ENCODE assay signal across 1 cellular context in genomic region chr11:128905345-128906184, GRCh38.
A peak's percentile ranks its signal among the peaks of the same experiment; 100 is the strongest.
TF ChIP-seq lines count a peak whose summit lies in the region.

No MANE protein-coding gene starts in this region.

TF ChIP-seq in HEK293, 187 proteins besides CTCF, POLR2A, EP300 and RAD21 (continued from another document and continues in another):
- TF ChIP-seq ZBTB11 (tag by site-specific recombination; conservative IDR thresholded peaks at IDR 0.05; ENCODE audit: low read depth) (no peak), ZNF391 (tag by site-specific recombination; IDR thresholded peaks at IDR 0.05; ENCODE audit: borderline replicate concordance, low read depth) (no peak), ZNF146 (tag by site-specific recombination; IDR thresholded peaks at IDR 0.05) (no peak), KLF9 (tag by site-specific recombination; IDR thresholded peaks at IDR 0.05; ENCODE audit: low read depth) (peak; percentile 58; the same call in 1 of the 2 replicates), GLIS2 (tag by site-specific recombination; IDR thresholded peaks at IDR 0.05) (peak; percentile 85), SP3 (tag by site-specific recombination; IDR thresholded peaks at IDR 0.05) (peak; percentile 42), ZNF843 (tag by site-specific recombination; IDR thresholded peaks at IDR 0.05) (no peak), ZNF398 (tag by site-specific recombination; IDR thresholded peaks at IDR 0.05) (peak; percentile 93), KLF1 (tag by site-specific recombination; IDR thresholded peaks at IDR 0.05) (0 out of 2 replicates have a peak, but pooled peaks have one; percentile 52), PATZ1 (tag by site-specific recombination; IDR thresholded peaks at IDR 0.05) (peak; percentile 56), ZSCAN5A (tag by site-specific recombination; IDR thresholded peaks at IDR 0.05) (no peak), ZEB2 (tag by site-specific recombination; IDR thresholded peaks at IDR 0.05) (no peak), ZNF549 (tag by site-specific recombination; IDR thresholded peaks at IDR 0.05) (no peak), ZNF19 (tag by site-specific recombination; IDR thresholded peaks at IDR 0.05; ENCODE audit: low read depth) (no peak), ZNF335 (tag by site-specific recombination; conservative IDR thresholded peaks at IDR 0.05) (peak; percentile 54), ZNF624 (tag by site-specific recombination; IDR thresholded peaks at IDR 0.05) (no peak), ZNF211 (tag by site-specific recombination; IDR thresholded peaks at IDR 0.05; ENCODE audit: low read depth) (no peak), ZNF560 (tag by site-specific recombination; IDR thresholded peaks at IDR 0.05; ENCODE audit: borderline replicate concordance) (no peak), KLF7 (tag by site-specific recombination; IDR thresholded peaks at IDR 0.05; ENCODE audit: borderline replicate concordance) (peak; percentile 14; the same call in 1 of the 2 replicates), ZNF184 (tag by site-specific recombination; IDR thresholded peaks at IDR 0.05) (no peak), TSHZ1 (tag by site-specific recombination; IDR thresholded peaks at IDR 0.05; ENCODE audit: borderline replicate concordance) (no peak), ZBTB20 (tag by site-specific recombination; IDR thresholded peaks at IDR 0.05) (0 out of 2 replicates have a peak, but pooled peaks have one; percentile 20), PRDM1 (tag by site-specific recombination; IDR thresholded peaks at IDR 0.05) (no peak), SP2 (tag by site-specific recombination; IDR thresholded peaks at IDR 0.05) (peak; percentile 23; the same call in 1 of the 2 replicates), MZF1 (tag by site-specific recombination; IDR thresholded peaks at IDR 0.05; ENCODE audit: borderline replicate concordance) (no peak), ZBTB26 (tag by site-specific recombination; optimal IDR thresholded peaks at IDR 0.05) (peak; percentile 17), ZIC2 (tag by site-specific recombination; IDR thresholded peaks at IDR 0.05) (peak; percentile 21; the same call in 1 of the 2 replicates), ZNF791 (tag by site-specific recombination; IDR thresholded peaks at IDR 0.05) (no peak), ZNF513 (tag by site-specific recombination; IDR thresholded peaks at IDR 0.05) (no peak), ZNF623 (tag by site-specific recombination; IDR thresholded peaks at IDR 0.05) (no peak), ZNF544 (tag by site-specific recombination; IDR thresholded peaks at IDR 0.05) (no peak), GFI1B (tag by site-specific recombination; IDR thresholded peaks at IDR 0.05) (no peak), ZNF654 (tag by site-specific recombination; IDR thresholded peaks at IDR 0.05; ENCODE audit: low read depth) (0 out of 2 replicates have a peak, but pooled peaks have one; percentile 9)
- TF ChIP-seq, protein P1, sequence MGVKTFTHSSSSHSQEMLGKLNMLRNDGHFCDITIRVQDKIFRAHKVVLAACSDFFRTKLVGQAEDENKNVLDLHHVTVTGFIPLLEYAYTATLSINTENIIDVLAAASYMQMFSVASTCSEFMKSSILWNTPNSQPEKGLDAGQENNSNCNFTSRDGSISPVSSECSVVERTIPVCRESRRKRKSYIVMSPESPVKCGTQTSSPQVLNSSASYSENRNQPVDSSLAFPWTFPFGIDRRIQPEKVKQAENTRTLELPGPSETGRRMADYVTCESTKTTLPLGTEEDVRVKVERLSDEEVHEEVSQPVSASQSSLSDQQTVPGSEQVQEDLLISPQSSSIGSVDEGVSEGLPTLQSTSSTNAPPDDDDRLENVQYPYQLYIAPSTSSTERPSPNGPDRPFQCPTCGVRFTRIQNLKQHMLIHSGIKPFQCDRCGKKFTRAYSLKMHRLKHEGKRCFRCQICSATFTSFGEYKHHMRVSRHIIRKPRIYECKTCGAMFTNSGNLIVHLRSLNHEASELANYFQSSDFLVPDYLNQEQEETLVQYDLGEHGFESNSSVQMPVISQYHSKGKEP (tag by site-specific recombination; IDR thresholded peaks at IDR 0.05): 0 out of 2 replicates have a peak, but pooled peaks have one; percentile 44
- TF ChIP-seq, protein P2, sequence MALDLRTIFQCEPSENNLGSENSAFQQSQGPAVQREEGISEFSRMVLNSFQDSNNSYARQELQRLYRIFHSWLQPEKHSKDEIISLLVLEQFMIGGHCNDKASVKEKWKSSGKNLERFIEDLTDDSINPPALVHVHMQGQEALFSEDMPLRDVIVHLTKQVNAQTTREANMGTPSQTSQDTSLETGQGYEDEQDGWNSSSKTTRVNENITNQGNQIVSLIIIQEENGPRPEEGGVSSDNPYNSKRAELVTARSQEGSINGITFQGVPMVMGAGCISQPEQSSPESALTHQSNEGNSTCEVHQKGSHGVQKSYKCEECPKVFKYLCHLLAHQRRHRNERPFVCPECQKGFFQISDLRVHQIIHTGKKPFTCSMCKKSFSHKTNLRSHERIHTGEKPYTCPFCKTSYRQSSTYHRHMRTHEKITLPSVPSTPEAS (tag by site-specific recombination; IDR thresholded peaks at IDR 0.05): no peak
- TF ChIP-seq, protein P3, sequence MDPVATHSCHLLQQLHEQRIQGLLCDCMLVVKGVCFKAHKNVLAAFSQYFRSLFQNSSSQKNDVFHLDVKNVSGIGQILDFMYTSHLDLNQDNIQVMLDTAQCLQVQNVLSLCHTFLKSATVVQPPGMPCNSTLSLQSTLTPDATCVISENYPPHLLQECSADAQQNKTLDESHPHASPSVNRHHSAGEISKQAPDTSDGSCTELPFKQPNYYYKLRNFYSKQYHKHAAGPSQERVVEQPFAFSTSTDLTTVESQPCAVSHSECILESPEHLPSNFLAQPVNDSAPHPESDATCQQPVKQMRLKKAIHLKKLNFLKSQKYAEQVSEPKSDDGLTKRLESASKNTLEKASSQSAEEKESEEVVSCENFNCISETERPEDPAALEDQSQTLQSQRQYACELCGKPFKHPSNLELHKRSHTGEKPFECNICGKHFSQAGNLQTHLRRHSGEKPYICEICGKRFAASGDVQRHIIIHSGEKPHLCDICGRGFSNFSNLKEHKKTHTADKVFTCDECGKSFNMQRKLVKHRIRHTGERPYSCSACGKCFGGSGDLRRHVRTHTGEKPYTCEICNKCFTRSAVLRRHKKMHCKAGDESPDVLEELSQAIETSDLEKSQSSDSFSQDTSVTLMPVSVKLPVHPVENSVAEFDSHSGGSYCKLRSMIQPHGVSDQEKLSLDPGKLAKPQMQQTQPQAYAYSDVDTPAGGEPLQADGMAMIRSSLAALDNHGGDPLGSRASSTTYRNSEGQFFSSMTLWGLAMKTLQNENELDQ (tag by site-specific recombination; IDR thresholded peaks at IDR 0.05; ENCODE audit: low read depth): no peak
